In genomic region chr3:124397088-124397487, GRCh38 we compare ENCODE assay signal across 23 cellular contexts.
DNase-seq lines count a peak whose midpoint lies in the region; ATAC-seq, FAIRE-seq and TF ChIP-seq lines count a peak whose summit lies in the region.
"Had no signal": no experiment of that assay in that cellular context is flagged by ENCODE, and none has a peak within 500 bp of the region (broad histone marks: within the 10 kb centered on the region; RNA-seq: fewer than 3 reads in every experiment).

No MANE protein-coding gene starts in this region.

- no peak overlapping the region for H3K9ac ChIP-seq in astrocyte (ENCODE audit: low read length)
- H3K9ac ChIP-seq in SK-N-SH, result no peak overlapping the region
- H3K9ac ChIP-seq: BLaER1 had no signal

- H2AFZ ChIP-seq in astrocyte (ENCODE audit: low read depth, low read length), result no peak overlapping the region
- H2AFZ ChIP-seq in SK-N-SH (ENCODE audit: low read depth), result no peak overlapping the region

- H3K9me2 ChIP-seq in SK-N-SH, result no peaks in the 10 kb centered on the region

- H3K9me3 Mint-ChIP-seq in astrocyte (ENCODE audit: unreplicated experiment) (no peaks in the 10 kb centered on the region), glutamatergic neuron (ENCODE audit: unreplicated experiment) (peaks cover 21% of the 10 kb centered on the region)
- H3K9me3 Mint-ChIP-seq: CD4-positive, alpha-beta memory T cell had no signal

- no peak for TF ChIP-seq RAD21 in SK-N-SH (IDR thresholded peaks at IDR 0.05; ENCODE audit: low read length)

- no peak overlapping the region for H3K4me3 Mint-ChIP-seq in astrocyte (ENCODE audit: unreplicated experiment)
- H3K4me3 Mint-ChIP-seq in glutamatergic neuron (ENCODE audit: unreplicated experiment), result peak overlapping the region; percentile 70
- H3K4me3 Mint-ChIP-seq: CD4-positive, alpha-beta memory T cell had no signal

- H3K27me3 Mint-ChIP-seq in astrocyte (ENCODE audit: low read depth, unreplicated experiment) (no peaks in the 10 kb centered on the region), glutamatergic neuron (ENCODE audit: unreplicated experiment) (peaks cover 6% of the 10 kb centered on the region)

- no peak for TF ChIP-seq EP300 in SK-N-SH (IDR thresholded peaks at IDR 0.05; ENCODE audit: borderline replicate concordance in 1 of 2, low read depth in 1 of 2, low read length in 1 of 2)

- TF ChIP-seq CTCF in astrocyte (IDR thresholded peaks at IDR 0.05; ENCODE audit: insufficient read depth, low read depth, low read length) (no peak), glutamatergic neuron (IDR thresholded peaks at IDR 0.05; ENCODE audit: partially characterized antibody, unreplicated experiment) (no peak), SK-N-SH (IDR thresholded peaks at IDR 0.05) (no peak)

- WGBS in SK-N-SH (ENCODE audit: low lambda C conversion rate), result 90% methylated on average over 4 of the region's 4 CpGs

- peak overlapping the region; percentile 43 for H3K27ac Mint-ChIP-seq in astrocyte (ENCODE audit: unreplicated experiment)
- peak overlapping the region; percentile 82 for H3K27ac Mint-ChIP-seq in glutamatergic neuron (ENCODE audit: unreplicated experiment)
- H3K27ac Mint-ChIP-seq: CD4-positive, alpha-beta memory T cell had no signal

- CTCF ChIA-PET in SK-N-SH (lab: Yijun Ruan, JAX), result interaction anchor here (1.3 kb wide), 2 partner anchors 37 to 50 kb away, joined by 3 read pairs; no protein-coding TSS in a partner anchor

- H3K4me3 ChIP-seq in astrocyte (ENCODE audit: insufficient read depth, low read depth, low read length) (no peak overlapping the region), SK-N-SH (ENCODE audit: low read depth in 2 of 2, low read length in 1 of 2) (no peak overlapping the region)
- H3K4me3 ChIP-seq: BLaER1, GM12878, SK-N-MC had no signal

- H3K4me2 ChIP-seq in astrocyte (ENCODE audit: low read length) (no peak overlapping the region), SK-N-SH (no peak overlapping the region)
- H3K4me2 ChIP-seq: BLaER1 had no signal

- DNase-seq in NCI-H2171 (lab: John Stamatoyannopoulos, UW) (peak; percentile 7), NCI-H526 (lab: John Stamatoyannopoulos, UW) (peak; percentile 16 to 19), astrocyte (ENCODE audit: low read depth) (no peak), glutamatergic neuron (no peak), occipital lobe (lab: John Stamatoyannopoulos, UW) (no peak), SK-N-SH (no peak), epidermal melanocyte (ENCODE audit: insufficient read length, low spot score) (no peak)
- DNase-seq: Calu3; CD4-positive, alpha-beta memory T cell; GF-D8; GOT3; KBM-7; NCI-H1105 treated with DMSO at 0.1 percent for 48 hours; NCI-H1694; NCI-H2081 treated with DMSO at 0.1 percent for 48 hours; NCI-H2227 treated with DMSO at 0.1 percent for 48 hours; NCI-H524 treated with DMSO at 0.1 percent for 48 hours had no signal

- H3K27ac ChIP-seq in astrocyte (ENCODE audit: low read depth, low read length) (no peak overlapping the region), SK-N-SH (ENCODE audit: low read depth in 2 of 2, low read length in 1 of 2) (peak overlapping the region in 1 of 2 experiments; percentile 96; a peak in 2 of 4 replicates)
- H3K27ac ChIP-seq: BLaER1, SK-N-MC had no signal

- peaks cover 3% of the 10 kb centered on the region for H3K36me3 ChIP-seq in astrocyte (ENCODE audit: insufficient read depth, low read length)
- H3K36me3 ChIP-seq in SK-N-SH (replicated peaks in 1 of 2; ENCODE audit: control insufficient read depth in 1 of 2, insufficient read depth in 2 of 2, low read length in 1 of 2), result peaks cover 23 to 28% of the 10 kb centered on the region in 2 experiments

- H3K4me1 Mint-ChIP-seq in astrocyte (ENCODE audit: low read depth, unreplicated experiment) (peaks cover 18% of the 10 kb centered on the region), glutamatergic neuron (ENCODE audit: low read depth, unreplicated experiment) (peaks cover 45% of the 10 kb centered on the region)
- H3K4me1 Mint-ChIP-seq: CD4-positive, alpha-beta memory T cell had no signal

- H3K9me3 ChIP-seq in astrocyte (ENCODE audit: insufficient read depth, low read depth, low read length), result no peaks in the 10 kb centered on the region
- no peaks in the 10 kb centered on the region for H3K9me3 ChIP-seq in SK-N-SH
- H3K9me3 ChIP-seq: BLaER1 had no signal

- no peak for ATAC-seq in GM19467 (IDR thresholded peaks at IDR 0.05; ENCODE audit: unreplicated experiment)
- ATAC-seq: GM12878, Panc1, Right ventricle myocardium inferior had no signal

- POLR2A ChIA-PET in SK-N-SH (lab: Yijun Ruan, JAX), result no interaction called here

- H3K4me1 ChIP-seq in astrocyte (ENCODE audit: insufficient read depth, low read length) (no peaks in the 10 kb centered on the region), SK-N-SH (ENCODE audit: control insufficient read depth in 1 of 2, insufficient read depth in 2 of 2, low read depth in 1 of 2, low read length in 1 of 2) (peaks cover 0 to 36% of the 10 kb centered on the region in 2 experiments; a peak in 2 of 4 replicates)
- H3K4me1 ChIP-seq: BLaER1 had no signal

- H3K36me3 Mint-ChIP-seq in astrocyte (ENCODE audit: low read depth, unreplicated experiment) (peaks cover 9% of the 10 kb centered on the region), glutamatergic neuron (ENCODE audit: unreplicated experiment) (peaks cover 11% of the 10 kb centered on the region)
- H3K36me3 Mint-ChIP-seq: CD4-positive, alpha-beta memory T cell had no signal

- FAIRE-seq in astrocyte (lab: Jason Lieb, UNC), result no peak
- FAIRE-seq: GM12878 had no signal

- no peaks in the 10 kb centered on the region for H3F3A ChIP-seq in SK-N-SH (replicated peaks; ENCODE audit: insufficient read depth)

- H3K27me3 ChIP-seq in astrocyte (ENCODE audit: insufficient read depth, low read length) (no peaks in the 10 kb centered on the region), SK-N-SH (ENCODE audit: insufficient read depth) (no peaks in the 10 kb centered on the region)
- H3K27me3 ChIP-seq: BLaER1 had no signal

- H3K79me2 ChIP-seq in astrocyte (ENCODE audit: insufficient read depth, low read length), result no peaks in the 10 kb centered on the region
- no peaks in the 10 kb centered on the region for H3K79me2 ChIP-seq in SK-N-SH (ENCODE audit: insufficient read depth)

- H4K20me1 ChIP-seq in astrocyte (ENCODE audit: insufficient read depth, low read length) (no peaks in the 10 kb centered on the region), SK-N-SH (ENCODE audit: insufficient read depth) (no peaks in the 10 kb centered on the region)
- H4K20me1 ChIP-seq: BLaER1 had no signal

TF ChIP-seq in SK-N-SH, 30 proteins besides CTCF, POLR2A, EP300 and RAD21:
- no peak for TF ChIP-seq TEAD4 (IDR thresholded peaks at IDR 0.05; ENCODE audit: borderline replicate concordance, insufficient read depth)
- no peak for TF ChIP-seq RCOR1 (IDR thresholded peaks at IDR 0.05; ENCODE audit: low read length)
- no peak for TF ChIP-seq FOXJ3 (CRISPR knock-in tag; IDR thresholded peaks at IDR 0.05)
- TF ChIP-seq SMC3 (IDR thresholded peaks at IDR 0.05; ENCODE audit: low read depth, low read length), result no peak
- TF ChIP-seq USF1 (IDR thresholded peaks at IDR 0.05; ENCODE audit: borderline replicate concordance, low read depth), result no peak
- TF ChIP-seq MXI1 (IDR thresholded peaks at IDR 0.05; ENCODE audit: low read depth, low read length), result no peak
- TF ChIP-seq FOXM1 (IDR thresholded peaks at IDR 0.05; ENCODE audit: low read depth), result no peak
- no peak for TF ChIP-seq TAF1 (IDR thresholded peaks at IDR 0.05; ENCODE audit: borderline replicate concordance, low read depth, low read length)
- no peak for TF ChIP-seq NRF1 (IDR thresholded peaks at IDR 0.05; ENCODE audit: low read depth, low read length)
- TF ChIP-seq MAX (IDR thresholded peaks at IDR 0.05; ENCODE audit: low read depth), result no peak

Comparison
In these comparisons a context has a peak if more than half of its experiments do, and no peak if none do; other contexts are left out.
1. DNase-seq: peak in NCI-H2171 (single experiment) and NCI-H526 (2 of 2); none in astrocyte (single experiment), glutamatergic neuron (single experiment), occipital lobe (single experiment), SK-N-SH (single experiment) and epidermal melanocyte (single experiment).